34 cellular contexts compared by ENCODE assay signal in the genomic region with DNA sequence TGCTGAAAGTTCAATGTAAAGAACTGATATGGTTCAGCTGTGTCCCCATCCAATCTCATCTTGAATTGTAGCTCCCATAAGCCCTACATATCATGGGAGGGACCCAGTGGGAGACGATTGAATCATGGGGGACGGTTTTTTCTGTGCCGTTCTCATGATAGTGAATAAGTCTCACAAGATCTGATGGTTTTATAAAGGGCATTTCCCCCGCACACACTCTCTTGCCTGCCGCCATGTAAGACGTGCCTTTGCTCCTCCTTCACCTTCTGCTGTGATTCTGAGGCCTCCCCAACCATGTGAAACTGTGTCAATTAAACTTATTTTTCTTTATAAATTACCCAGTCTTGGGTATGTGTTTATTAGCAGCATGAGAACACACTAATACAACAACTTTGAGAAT.
"Had no signal": no experiment of that assay in that cellular context is flagged by ENCODE, and none has a peak within 500 bp of the region (broad histone marks: within the 10 kb centered on the region; RNA-seq: fewer than 3 reads in every experiment).

No MANE protein-coding gene starts in this region.

- H3K36me3 Mint-ChIP-seq: activated naive CD4-positive, alpha-beta T cell treated with anti-CD3 and anti-CD28 coated beads, Interleukin-2, amount 10 ng/mL, durations not matched to agents 7 days and 5 days; brain had no signal

- H3K4me1 ChIP-seq: breast epithelium, colonic mucosa had no signal

- DNase-seq: activated CD4-positive, alpha-beta memory T cell treated with anti-CD3 and anti-CD28 coated beads for 36 hours; activated CD4-positive, alpha-beta T cell treated with anti-CD3 and anti-CD28 coated beads for 36 hours; activated CD4-positive, alpha-beta T cell treated with anti-CD3 and anti-CD28 coated beads, Interleukin-2, amount 10 ng/mL, durations not matched to agents 24 days and 14 days; activated CD4-positive, CD25-positive, alpha-beta regulatory T cell; activated CD4-positive, CD25-positive, alpha-beta regulatory T cell treated with anti-CD3 and anti-CD28 coated beads, Interleukin-2, amount 50 U/mL, for 72 hours; activated CD8-positive, alpha-beta memory T cell treated with anti-CD3 and anti-CD28 coated beads, Interleukin-2, amount 10 ng/mL, durations not matched to agents 7 days and 5 days; activated CD8-positive, alpha-beta memory T cell treated with anti-CD3 and anti-CD28 coated beads, Interleukin-2, amount 50 U/mL, for 4 hours; activated CD8-positive, alpha-beta T cell treated with anti-CD3 and anti-CD28 coated beads, Interleukin-2, amount 10 ng/mL, durations not matched to agents 7 days and 5 days; activated gamma-delta T cell; activated naive CD4-positive, alpha-beta T cell; activated naive CD4-positive, alpha-beta T cell treated with anti-CD3 and anti-CD28 coated beads, Interleukin-2, amount 10 ng/mL, durations not matched to agents 7 days and 5 days; activated naive CD8-positive, alpha-beta T cell treated with anti-CD3 and anti-CD28 coated beads, Interleukin-2, amount 10 ng/mL, durations not matched to agents 7 days and 5 days; activated T-cell treated with anti-CD3 and anti-CD28 coated beads, Interleukin-2, amount 50 U/mL, for 1 hour; activated T-cell treated with anti-CD3 and anti-CD28 coated beads, Interleukin-2, amount 50 U/mL, for 48 hours; central memory CD4-positive, alpha-beta T cell; cerebellar nuclear complex; colonic mucosa; dorsolateral prefrontal cortex; effector memory CD4-positive, alpha-beta T cell; erythroblast; esophagus squamous epithelium; foreskin melanocyte; heart right ventricle; T-helper 1 cell; T-helper 17 cell; T1000 had no signal

- H3K4me3 Mint-ChIP-seq: activated CD4-positive, alpha-beta memory T cell treated with anti-CD3 and anti-CD28 coated beads for 36 hours; activated CD4-positive, alpha-beta T cell treated with anti-CD3 and anti-CD28 coated beads for 36 hours; activated CD4-positive, alpha-beta T cell treated with anti-CD3 and anti-CD28 coated beads, Interleukin-2, amount 10 ng/mL, durations not matched to agents 24 days and 14 days; activated CD8-positive, alpha-beta memory T cell treated with anti-CD3 and anti-CD28 coated beads, Interleukin-2, amount 10 ng/mL, durations not matched to agents 7 days and 5 days; activated CD8-positive, alpha-beta T cell treated with anti-CD3 and anti-CD28 coated beads, Interleukin-2, amount 10 ng/mL, durations not matched to agents 7 days and 5 days; activated naive CD4-positive, alpha-beta T cell treated with anti-CD3 and anti-CD28 coated beads, Interleukin-2, amount 10 ng/mL, durations not matched to agents 7 days and 5 days; activated naive CD8-positive, alpha-beta T cell treated with anti-CD3 and anti-CD28 coated beads, Interleukin-2, amount 10 ng/mL, durations not matched to agents 7 days and 5 days; activated T-helper 1 cell treated with anti-CD3 and anti-CD28 coated beads, Interleukin-12 subunit alpha, Interleukin-12 subunit beta, Interleukin-2, Interleukin-4 antibody, amounts not matched to agents 30 ng/mL and 10 ng/mL and 1 ng/mL, durations not matched to agents 14 hours and 24 hours and 36 hours; brain; T-helper 17 cell; T-helper 2 cell treated with Interferon-gamma antibody and Interleukin-4, amounts not matched to agents 5 μg/mL and 100 μg/mL, for 36 hours had no signal

- ATAC-seq: activated CD4-positive, alpha-beta T cell treated with anti-CD3 and anti-CD28 coated beads for 36 hours; activated CD8-positive, alpha-beta memory T cell treated with anti-CD3 and anti-CD28 coated beads, Interleukin-2, amount 10 ng/mL, durations not matched to agents 7 days and 5 days; activated CD8-positive, alpha-beta T cell treated with anti-CD3 and anti-CD28 coated beads, Interleukin-2, amount 10 ng/mL, durations not matched to agents 7 days and 5 days; activated naive CD4-positive, alpha-beta T cell treated with anti-CD3 and anti-CD28 coated beads, Interleukin-2, amount 50 U/mL, for 72 hours; gastroesophageal sphincter; heart right ventricle; T-helper 17 cell had no signal

- H3K9me3 ChIP-seq: ascending aorta, colonic mucosa, gastroesophageal sphincter had no signal

- H3K4me3 ChIP-seq: ascending aorta, breast epithelium, cardiac muscle cell, colonic mucosa, dorsolateral prefrontal cortex, esophagus squamous epithelium, gastroesophageal sphincter, heart right ventricle had no signal

- H3K36me3 ChIP-seq: ascending aorta, breast epithelium, cardiac muscle cell, colonic mucosa, esophagus squamous epithelium, gastroesophageal sphincter, heart right ventricle had no signal

- H3K27me3 Mint-ChIP-seq: activated CD4-positive, alpha-beta memory T cell treated with anti-CD3 and anti-CD28 coated beads for 36 hours; activated CD4-positive, alpha-beta T cell treated with anti-CD3 and anti-CD28 coated beads for 36 hours; activated CD4-positive, alpha-beta T cell treated with anti-CD3 and anti-CD28 coated beads, Interleukin-2, amount 10 ng/mL, durations not matched to agents 24 days and 14 days; activated CD8-positive, alpha-beta memory T cell treated with anti-CD3 and anti-CD28 coated beads, Interleukin-2, amount 10 ng/mL, durations not matched to agents 7 days and 5 days; activated naive CD4-positive, alpha-beta T cell treated with anti-CD3 and anti-CD28 coated beads, Interleukin-2, amount 10 ng/mL, durations not matched to agents 7 days and 5 days; activated naive CD8-positive, alpha-beta T cell treated with anti-CD3 and anti-CD28 coated beads, Interleukin-2, amount 10 ng/mL, durations not matched to agents 7 days and 5 days; brain had no signal

- H3K27ac Mint-ChIP-seq: activated CD4-positive, alpha-beta memory T cell treated with anti-CD3 and anti-CD28 coated beads for 36 hours; activated CD4-positive, alpha-beta T cell treated with anti-CD3 and anti-CD28 coated beads for 36 hours; activated CD4-positive, alpha-beta T cell treated with anti-CD3 and anti-CD28 coated beads, Interleukin-2, amount 10 ng/mL, durations not matched to agents 24 days and 14 days; activated CD8-positive, alpha-beta memory T cell treated with anti-CD3 and anti-CD28 coated beads, Interleukin-2, amount 10 ng/mL, durations not matched to agents 7 days and 5 days; activated CD8-positive, alpha-beta T cell treated with anti-CD3 and anti-CD28 coated beads, Interleukin-2, amount 10 ng/mL, durations not matched to agents 7 days and 5 days; activated naive CD4-positive, alpha-beta T cell treated with anti-CD3 and anti-CD28 coated beads, Interleukin-2, amount 10 ng/mL, durations not matched to agents 7 days and 5 days; activated naive CD8-positive, alpha-beta T cell treated with anti-CD3 and anti-CD28 coated beads, Interleukin-2, amount 10 ng/mL, durations not matched to agents 7 days and 5 days; activated T-helper 1 cell treated with anti-CD3 and anti-CD28 coated beads, Interleukin-12 subunit alpha, Interleukin-12 subunit beta, Interleukin-2, Interleukin-4 antibody, amounts not matched to agents 30 ng/mL and 10 ng/mL and 1 ng/mL, durations not matched to agents 14 hours and 24 hours and 36 hours; T-helper 17 cell; T-helper 2 cell treated with Interferon-gamma antibody and Interleukin-4, amounts not matched to agents 5 μg/mL and 100 μg/mL, for 36 hours had no signal

- H3K27ac ChIP-seq: ascending aorta, cardiac muscle cell, colonic mucosa, dorsolateral prefrontal cortex, esophagus squamous epithelium, heart right ventricle had no signal

- H3K4me1 Mint-ChIP-seq: activated naive CD4-positive, alpha-beta T cell treated with anti-CD3 and anti-CD28 coated beads, Interleukin-2, amount 10 ng/mL, durations not matched to agents 7 days and 5 days; activated naive CD8-positive, alpha-beta T cell treated with anti-CD3 and anti-CD28 coated beads, Interleukin-2, amount 10 ng/mL, durations not matched to agents 7 days and 5 days; T-helper 17 cell had no signal

- H3K27me3 ChIP-seq: ascending aorta, breast epithelium, cardiac muscle cell, colonic mucosa, dorsolateral prefrontal cortex, esophagus squamous epithelium, gastroesophageal sphincter, heart right ventricle had no signal
